9 cellular contexts compared by ENCODE assay signal in the genomic region with DNA sequence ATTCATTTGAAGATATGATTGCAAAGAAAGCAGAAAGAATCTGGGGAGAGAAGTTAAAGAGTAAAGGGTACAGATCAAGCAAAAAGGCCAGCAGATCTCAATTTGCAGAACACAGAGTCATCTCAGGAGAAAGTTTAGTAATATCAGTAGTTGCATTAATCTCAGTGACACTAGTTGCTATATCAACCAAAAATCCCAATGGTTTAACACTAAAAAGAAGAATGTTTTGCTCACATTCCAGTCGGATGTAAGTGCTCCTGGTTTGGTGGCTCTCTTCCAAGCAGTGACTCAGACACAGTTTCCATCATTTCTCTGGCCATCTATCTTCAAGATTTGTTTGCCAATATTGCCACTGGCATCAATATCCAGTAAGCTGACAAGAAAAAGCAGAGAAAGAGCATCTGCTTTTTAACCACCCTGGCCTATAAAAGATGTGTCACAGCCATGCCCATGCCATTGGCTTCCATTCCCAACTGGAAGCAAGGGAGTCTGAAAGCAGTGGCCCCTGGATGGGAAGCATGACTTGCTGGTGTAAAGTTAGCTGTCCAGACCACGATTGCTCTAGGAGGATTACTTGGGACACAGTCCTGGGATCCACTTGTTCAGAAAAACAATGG. TPM values are rescaled to one million over a fixed set of nuclear protein-coding genes. Genes with fewer than 3 reads are reported as not detected.
DNase-seq lines count a peak whose midpoint lies in the region; ATAC-seq, FAIRE-seq and TF ChIP-seq lines count a peak whose summit lies in the region.
"Had no signal": no experiment of that assay in that cellular context is flagged by ENCODE, and none has a peak within 500 bp of the region (broad histone marks: within the 10 kb centered on the region; RNA-seq: fewer than 3 reads in every experiment).

No MANE protein-coding gene starts in this region.

- TF ChIP-seq CTCF in CD4-positive, alpha-beta T cell (IDR thresholded peaks at IDR 0.05), result no peak

- POLR2A ChIA-PET in CD4-positive, alpha-beta T cell (lab: Charles Lee), result no interaction called here

- no peak for TF ChIP-seq POLR2A in H54 (IDR thresholded peaks at IDR 0.05; ENCODE audit: low read depth, low read length)

- H3K27me3 ChIP-seq in CD4-positive, alpha-beta T cell (ENCODE audit: control insufficient read depth, insufficient read depth, low read length), result no peaks in the 10 kb centered on the region

- H3K4me1 Mint-ChIP-seq in CD4-positive, alpha-beta T cell (ENCODE audit: low read depth), result no peaks in the 10 kb centered on the region

- no peaks in the 10 kb centered on the region for H3K36me3 Mint-ChIP-seq in CD4-positive, alpha-beta T cell (ENCODE audit: low read depth)

- no peak overlapping the region for H3K4me3 Mint-ChIP-seq in CD4-positive, alpha-beta T cell
- H3K4me3 Mint-ChIP-seq: activated naive CD8-positive, alpha-beta T cell treated with anti-CD3 and anti-CD28 coated beads, Interleukin-2, amount 50 U/mL, for 24 hours had no signal

- intact Hi-C loops in CD4-positive, alpha-beta T cell (cut with DNase I, micrococcal nuclease), result no loop called here

- H3K9me3 ChIP-seq in CD4-positive, alpha-beta T cell (ENCODE audit: control insufficient read depth, low read length), result no peaks in the 10 kb centered on the region

- H3K27me3 Mint-ChIP-seq in CD4-positive, alpha-beta T cell, result peaks cover 3% of the 10 kb centered on the region

- no peak overlapping the region for H3K27ac ChIP-seq in CD4-positive, alpha-beta T cell (ENCODE audit: low read depth, low read length)

- peak; percentile 23 for FAIRE-seq in H54 (lab: Jason Lieb, UNC)
- no peak for FAIRE-seq in HTR-8/SVneo (lab: Jason Lieb, UNC)

- CTCF ChIA-PET in CD4-positive, alpha-beta T cell (lab: Charles Lee), result no interaction called here

- DNase-seq in H54 (ENCODE audit: insufficient read length, low spot score) (no peak), HTR-8/SVneo (ENCODE audit: insufficient read length, low spot score) (peak; percentile 1), myocyte (ENCODE audit: low read depth) (peak; percentile 32), NCI-H69 (lab: John Stamatoyannopoulos, UW) (no peak), UCSD-AML1 (lab: John Stamatoyannopoulos, UW; ENCODE audit: unreplicated experiment) (no peak), NCI-H2081 (lab: John Stamatoyannopoulos, UW) (no peak)
- no peak for DNase-seq in CD4-positive, alpha-beta T cell
- DNase-seq: activated naive CD8-positive, alpha-beta T cell treated with anti-CD3 and anti-CD28 coated beads, Interleukin-2, amount 50 U/mL, for 24 hours had no signal

- no peaks in the 10 kb centered on the region for H3K9me3 Mint-ChIP-seq in CD4-positive, alpha-beta T cell
- H3K9me3 Mint-ChIP-seq: activated naive CD8-positive, alpha-beta T cell treated with anti-CD3 and anti-CD28 coated beads, Interleukin-2, amount 50 U/mL, for 24 hours had no signal

- peak; percentile 85 for ATAC-seq in GM18861 (IDR thresholded peaks at IDR 0.05; ENCODE audit: unreplicated experiment)
- no peak for ATAC-seq in CD4-positive, alpha-beta T cell (ENCODE audit: poor library complexity)
- ATAC-seq: activated naive CD8-positive, alpha-beta T cell treated with anti-CD3 and anti-CD28 coated beads, Interleukin-2, amount 50 U/mL, for 24 hours had no signal

- H3K27ac Mint-ChIP-seq in CD4-positive, alpha-beta T cell, result no peak overlapping the region

RNA-seq across cellular contexts. Expression of a gene that starts 45.5 kb away (rescaled TPM):
- not detected in 2 replicates for total RNA-seq in myocyte
- polyA plus RNA-seq in myocyte (2012), result not detected
- total RNA-seq in CD4-positive, alpha-beta T cell, result under 1 TPM; 0.36 to 0.74 TPM

RNA-seq across cellular contexts. Expression of a gene that starts 49.3 kb away (rescaled TPM):
- 1.4 and 2.5 TPM in 2 replicates for total RNA-seq in myocyte
- 8.0 TPM for polyA plus RNA-seq in myocyte (2012)
- total RNA-seq in CD4-positive, alpha-beta T cell, result not detected

Comparison
In these comparisons a context has a peak if more than half of its experiments do, and no peak if none do; other contexts are left out.
1. DNase-seq: peak in HTR-8/SVneo (single experiment) and myocyte (single experiment); none in H54 (single experiment), NCI-H69 (single experiment), UCSD-AML1 (single experiment), CD4-positive, alpha-beta T cell (0 of 10) and NCI-H2081 (0 of 2).